In genomic region chr10:95430231-95430951, GRCh38 we compare ENCODE assay signal across 8 cellular contexts.
DNase-seq lines count a peak whose midpoint lies in the region; ATAC-seq and TF ChIP-seq lines count a peak whose summit lies in the region.

No MANE protein-coding gene starts in this region.

- no peaks in the 10 kb centered on the region for H3K27me3 ChIP-seq in OCI-LY1 (ENCODE audit: insufficient read depth, low read length)
- no peaks in the 10 kb centered on the region for H3K27me3 ChIP-seq in osteoblast (ENCODE audit: insufficient read depth, low read length)

- H4K20me1 ChIP-seq in OCI-LY1 (ENCODE audit: insufficient read depth, low read length) (no peaks in the 10 kb centered on the region), osteoblast (ENCODE audit: insufficient read depth, low read length) (no peaks in the 10 kb centered on the region)

- no peak overlapping the region for H2AFZ ChIP-seq in OCI-LY1 (ENCODE audit: low read length)
- no peak overlapping the region for H2AFZ ChIP-seq in osteoblast (ENCODE audit: low read length)

- no peaks in the 10 kb centered on the region for H3K27me3 Mint-ChIP-seq in activated T-cell treated with anti-CD3 and anti-CD28 coated beads, Interleukin-2, amount 50 U/mL, for 4 hours (ENCODE audit: low read depth)

- ATAC-seq in GM19328 (IDR thresholded peaks at IDR 0.05; ENCODE audit: unreplicated experiment) (peak; percentile 56), HG03280 (IDR thresholded peaks at IDR 0.05; ENCODE audit: unreplicated experiment) (peak; percentile 86)
- ATAC-seq in activated T-cell treated with anti-CD3 and anti-CD28 coated beads, Interleukin-2, amount 50 U/mL, for 4 hours: peak; percentile 81 to 88

- H3K79me2 ChIP-seq in OCI-LY1 (ENCODE audit: insufficient read depth, low read length) (no peaks in the 10 kb centered on the region), osteoblast (ENCODE audit: insufficient read depth, low read length) (no peaks in the 10 kb centered on the region)

- no peak overlapping the region for H3K27ac ChIP-seq in OCI-LY1 (ENCODE audit: low read depth, low read length, poor library complexity, severe bottlenecking)
- no peak overlapping the region for H3K27ac ChIP-seq in osteoblast (ENCODE audit: low read depth, low read length)

- no peak overlapping the region for H3K9ac ChIP-seq in OCI-LY1 (ENCODE audit: low read length)

- no peak overlapping the region for H3K4me3 Mint-ChIP-seq in activated T-cell treated with anti-CD3 and anti-CD28 coated beads, Interleukin-2, amount 50 U/mL, for 4 hours

- H3K36me3 Mint-ChIP-seq in activated T-cell treated with anti-CD3 and anti-CD28 coated beads, Interleukin-2, amount 50 U/mL, for 4 hours (ENCODE audit: insufficient read depth): no peaks in the 10 kb centered on the region

- H3K4me2 ChIP-seq in OCI-LY1 (ENCODE audit: low read length): no peak overlapping the region
- H3K4me2 ChIP-seq in osteoblast (ENCODE audit: insufficient read depth, low read length): no peak overlapping the region

- H3K4me1 ChIP-seq in OCI-LY1 (ENCODE audit: insufficient read depth, low read length, severe bottlenecking): no peaks in the 10 kb centered on the region
- H3K4me1 ChIP-seq in osteoblast (ENCODE audit: insufficient read depth, low read length): no peaks in the 10 kb centered on the region

- H3K4me3 ChIP-seq in OCI-LY1 (ENCODE audit: low read depth, low read length, poor library complexity, severe bottlenecking): no peak overlapping the region
- no peak overlapping the region for H3K4me3 ChIP-seq in fibroblast of pulmonary artery (replicated peaks; ENCODE audit: low read depth, low read length)
- no peak overlapping the region for H3K4me3 ChIP-seq in osteoblast (ENCODE audit: insufficient read depth, low read length)

- DNase-seq in DMS53 (lab: John Stamatoyannopoulos, UW) (peak; percentile 82), fibroblast of pulmonary artery (ENCODE audit: low read depth) (peak; percentile 72), osteoblast (ENCODE audit: insufficient read length, low spot score, missing footprints) (peak; percentile 77), putamen (ENCODE audit: low spot score) (no peak)
- DNase-seq in activated T-cell treated with anti-CD3 and anti-CD28 coated beads, Interleukin-2, amount 50 U/mL, for 4 hours: peak; percentile 17

- no peaks in the 10 kb centered on the region for H3K4me1 Mint-ChIP-seq in activated T-cell treated with anti-CD3 and anti-CD28 coated beads, Interleukin-2, amount 50 U/mL, for 4 hours (ENCODE audit: low read depth)

- no peaks in the 10 kb centered on the region for H3F3A ChIP-seq in OCI-LY1 (ENCODE audit: insufficient read depth, low read length)

- H3K9me3 ChIP-seq in OCI-LY1 (ENCODE audit: low read length): no peaks in the 10 kb centered on the region
- no peaks in the 10 kb centered on the region for H3K9me3 ChIP-seq in osteoblast (ENCODE audit: low read depth, low read length)

- H3K9me2 ChIP-seq in OCI-LY1 (ENCODE audit: low read depth, low read length): no peaks in the 10 kb centered on the region

- H3K36me3 ChIP-seq in OCI-LY1 (ENCODE audit: insufficient read depth, low read length) (no peaks in the 10 kb centered on the region), osteoblast (ENCODE audit: insufficient read depth, low read length) (no peaks in the 10 kb centered on the region)

- TF ChIP-seq CTCF in OCI-LY1 (IDR thresholded peaks at IDR 0.05; ENCODE audit: low read length) (peak; percentile 57), fibroblast of pulmonary artery (IDR thresholded peaks at IDR 0.05; ENCODE audit: low read length, missing control alignments) (peak; percentile 97), osteoblast (IDR thresholded peaks at IDR 0.05; ENCODE audit: extremely low read depth, low read depth, low read length) (peak; percentile 94)

- H3K9me3 Mint-ChIP-seq in activated T-cell treated with anti-CD3 and anti-CD28 coated beads, Interleukin-2, amount 50 U/mL, for 4 hours: no peaks in the 10 kb centered on the region
